Comparison of ENCODE assay signal across 8 cellular contexts in the genomic region with DNA sequence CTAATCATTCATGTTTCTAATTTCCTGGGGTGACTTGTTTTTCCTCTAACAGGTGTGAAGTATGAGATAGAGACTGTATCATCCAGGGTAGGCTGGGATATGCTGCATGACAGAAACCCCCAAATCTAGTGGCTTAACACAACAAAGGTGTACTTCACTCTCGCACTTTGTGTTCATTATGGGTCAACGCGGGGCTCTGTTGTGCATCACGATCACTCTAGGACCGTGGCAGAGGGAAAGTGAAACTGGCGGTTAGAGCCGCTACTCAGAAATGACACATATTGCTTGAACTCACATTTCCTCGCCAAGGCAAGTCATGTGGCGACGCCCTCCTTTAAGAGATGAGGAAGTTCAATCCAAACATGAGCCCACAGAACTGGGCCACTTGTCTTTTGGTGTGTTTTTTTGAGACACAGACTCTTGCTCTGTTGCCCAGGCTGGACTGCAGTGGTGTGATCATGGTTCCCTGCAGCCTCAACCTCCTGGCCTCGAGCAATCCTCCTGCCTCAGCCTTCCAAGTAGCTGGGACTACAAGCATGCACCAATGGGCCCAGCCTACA. TPM values are rescaled to one million over a fixed set of nuclear protein-coding genes. Genes with fewer than 3 reads are reported as not detected.
DNase-seq lines count a peak whose midpoint lies in the region; ATAC-seq and TF ChIP-seq lines count a peak whose summit lies in the region.

No MANE protein-coding gene starts in this region.

- H3K27ac ChIP-seq in suprapubic skin: peak overlapping the region; percentile 64

- no peaks in the 10 kb centered on the region for H3K36me3 Mint-ChIP-seq in dendritic cell treated with granulocyte-macrophage colony-stimulating factor and Interleukin-4, amounts not matched to agents 40 ng/mL and 50 ng/mL, for 4 days (ENCODE audit: low read depth)
- no peaks in the 10 kb centered on the region for H3K36me3 Mint-ChIP-seq in natural killer cell treated with Interleukin-12 subunit alpha and Interleukin-12 subunit beta and Interleukin-15 and Interleukin-18, amount 100 ng/mL, for 72 hours

- intact Hi-C loops in dendritic cell treated with granulocyte-macrophage colony-stimulating factor and Interleukin-4, amounts not matched to agents 40 ng/mL and 50 ng/mL, for 4 days (cut with micrococcal nuclease): no loop called here

- TF ChIP-seq CTCF in suprapubic skin (IDR thresholded peaks at IDR 0.05): no peak

- no peaks in the 10 kb centered on the region for H3K27me3 ChIP-seq in suprapubic skin

- WGBS in suprapubic skin: 60% methylated on average over 11 of the region's 11 CpGs

- H3K27ac Mint-ChIP-seq in dendritic cell treated with granulocyte-macrophage colony-stimulating factor and Interleukin-4, amounts not matched to agents 40 ng/mL and 50 ng/mL, for 4 days: peak overlapping the region; percentile 94
- peak overlapping the region; percentile 93 to 96 for H3K27ac Mint-ChIP-seq in natural killer cell treated with Interleukin-12 subunit alpha and Interleukin-12 subunit beta and Interleukin-15 and Interleukin-18, amount 100 ng/mL, for 72 hours

- H3K4me3 Mint-ChIP-seq in dendritic cell treated with granulocyte-macrophage colony-stimulating factor and Interleukin-4, amounts not matched to agents 40 ng/mL and 50 ng/mL, for 4 days: peak overlapping the region; percentile 42
- H3K4me3 Mint-ChIP-seq in natural killer cell treated with Interleukin-12 subunit alpha and Interleukin-12 subunit beta and Interleukin-15 and Interleukin-18, amount 100 ng/mL, for 72 hours: peak overlapping the region; percentile 82

- ATAC-seq in GM21515 (IDR thresholded peaks at IDR 0.05; ENCODE audit: unreplicated experiment): peak; percentile 96
- peak; percentile 95 for ATAC-seq in natural killer cell treated with Interleukin-12 subunit alpha and Interleukin-12 subunit beta and Interleukin-15 and Interleukin-18, amount 100 ng/mL, for 72 hours

- DNase-seq in Caki2 (ENCODE audit: low read depth): peak; percentile 69
- DNase-seq in KBM-7: peak; percentile 92
- peak; percentile 60 for DNase-seq in activated CD4-positive, alpha-beta T cell treated with anti-CD3 and anti-CD28 coated beads for 1 hour
- DNase-seq in natural killer cell treated with Interleukin-12 subunit alpha and Interleukin-12 subunit beta and Interleukin-15 and Interleukin-18, amount 100 ng/mL, for 72 hours (ENCODE audit: low spot score): peak; percentile 91
- DNase-seq in suprapubic skin (ENCODE audit: low spot score in 2 of 2): peak in 1 of 2 donors; percentile 72
- DNase-seq in NCI-H2171 (lab: John Stamatoyannopoulos, UW): no peak

- H3K4me1 Mint-ChIP-seq in dendritic cell treated with granulocyte-macrophage colony-stimulating factor and Interleukin-4, amounts not matched to agents 40 ng/mL and 50 ng/mL, for 4 days (ENCODE audit: low read depth): peaks cover 63% of the 10 kb centered on the region
- H3K4me1 Mint-ChIP-seq in natural killer cell treated with Interleukin-12 subunit alpha and Interleukin-12 subunit beta and Interleukin-15 and Interleukin-18, amount 100 ng/mL, for 72 hours (ENCODE audit: low read depth in 2 of 2): peaks cover 38 to 43% of the 10 kb centered on the region in 2 donors

- no peaks in the 10 kb centered on the region for H3K9me3 ChIP-seq in suprapubic skin

- TF ChIP-seq EP300 in suprapubic skin (IDR thresholded peaks at IDR 0.05): no peak

- no peaks in the 10 kb centered on the region for H3K9me3 Mint-ChIP-seq in dendritic cell treated with granulocyte-macrophage colony-stimulating factor and Interleukin-4, amounts not matched to agents 40 ng/mL and 50 ng/mL, for 4 days
- no peaks in the 10 kb centered on the region for H3K9me3 Mint-ChIP-seq in natural killer cell treated with Interleukin-12 subunit alpha and Interleukin-12 subunit beta and Interleukin-15 and Interleukin-18, amount 100 ng/mL, for 72 hours

- in situ Hi-C loops in Caki2 (cut with HindIII; ENCODE audit: low pct_unique_long_range_greater_than_20kb, low sequenced_read_pairs) (no loop called here), KBM-7 (cut with MboI; ENCODE audit: low pct_unique_long_range_greater_than_20kb, low sequenced_read_pairs) (no loop called here)

- H3K4me3 ChIP-seq in suprapubic skin: peak overlapping the region; percentile 27

- H3K27me3 Mint-ChIP-seq in dendritic cell treated with granulocyte-macrophage colony-stimulating factor and Interleukin-4, amounts not matched to agents 40 ng/mL and 50 ng/mL, for 4 days: no peaks in the 10 kb centered on the region
- H3K27me3 Mint-ChIP-seq in natural killer cell treated with Interleukin-12 subunit alpha and Interleukin-12 subunit beta and Interleukin-15 and Interleukin-18, amount 100 ng/mL, for 72 hours: no peaks in the 10 kb centered on the region

- H3K36me3 ChIP-seq in suprapubic skin: no peaks in the 10 kb centered on the region

- TF ChIP-seq POLR2A in suprapubic skin (IDR thresholded peaks at IDR 0.05): no peak

- peaks cover 17% of the 10 kb centered on the region for H3K4me1 ChIP-seq in suprapubic skin

RNA-seq across cellular contexts. Expression of a gene that starts 34.4 kb away (rescaled TPM):
- 150 and 156 TPM in 2 replicates for total RNA-seq in Caki2 (2014; rRNA removed; shearing (Covaris generic); ENCODE audit: low replicate concordance)
- 10 to 100 TPM; 68.3 to 78.1 TPM for total RNA-seq in natural killer cell treated with Interleukin-12 subunit alpha and Interleukin-12 subunit beta and Interleukin-15 and Interleukin-18, amount 100 ng/mL, for 72 hours
- total RNA-seq in suprapubic skin: 10 to 100 TPM; 33.0 to 69.4 (median 43.3) TPM

RNA-seq across cellular contexts. Expression of a gene that starts 41.3 kb away (rescaled TPM):
- total RNA-seq in Caki2 (2014; rRNA removed; shearing (Covaris generic); ENCODE audit: low replicate concordance): 424 and 432 TPM in 2 replicates
- 100 to 1,000 TPM; 288 to 377 TPM for total RNA-seq in natural killer cell treated with Interleukin-12 subunit alpha and Interleukin-12 subunit beta and Interleukin-15 and Interleukin-18, amount 100 ng/mL, for 72 hours
- total RNA-seq in suprapubic skin: 10 to 100 TPM; 21.9 to 60.0 (median 54.1) TPM

RNA-seq across cellular contexts. Expression of a gene that starts 48.3 kb away (rescaled TPM):
- total RNA-seq in Caki2 (2014; rRNA removed; shearing (Covaris generic); ENCODE audit: low replicate concordance): 18.3 and 26.2 TPM in 2 replicates
- total RNA-seq in natural killer cell treated with Interleukin-12 subunit alpha and Interleukin-12 subunit beta and Interleukin-15 and Interleukin-18, amount 100 ng/mL, for 72 hours: 10 to 100 TPM; 48.7 to 52.0 TPM
- total RNA-seq in suprapubic skin: 10 to 100 TPM; 12.3 to 30.3 (median 22.6) TPM
